ENCODE assay signal across 8 cellular contexts in genomic region chr11:86182976-86183584, GRCh38.
DNase-seq lines count a peak whose midpoint lies in the region; ATAC-seq and TF ChIP-seq lines count a peak whose summit lies in the region.

No MANE protein-coding gene starts in this region.

- H4K20me1 ChIP-seq in KMS-11 (ENCODE audit: insufficient read depth): no peaks in the 10 kb centered on the region

- H3K4me3 ChIP-seq in KMS-11 (IDR thresholded peaks at IDR 0.05; ENCODE audit: insufficient read depth, low read depth, low read length): peak overlapping the region; percentile 39
- H3K4me3 ChIP-seq in MG63: no peak overlapping the region

- peak overlapping the region; percentile 62 for H3K4me2 ChIP-seq in KMS-11

- no peaks in the 10 kb centered on the region for H3K36me3 Mint-ChIP-seq in activated T-cell treated with anti-CD3 and anti-CD28 coated beads, Interleukin-2, amount 50 U/mL, for 4 hours (ENCODE audit: insufficient read depth)

- H3K4me3 Mint-ChIP-seq in activated T-cell treated with anti-CD3 and anti-CD28 coated beads, Interleukin-2, amount 50 U/mL, for 4 hours: no peak overlapping the region

- no peaks in the 10 kb centered on the region for H3K27me3 Mint-ChIP-seq in activated T-cell treated with anti-CD3 and anti-CD28 coated beads, Interleukin-2, amount 50 U/mL, for 4 hours (ENCODE audit: low read depth)

- H3K4me1 Mint-ChIP-seq in activated T-cell treated with anti-CD3 and anti-CD28 coated beads, Interleukin-2, amount 50 U/mL, for 4 hours (ENCODE audit: low read depth): peaks cover 10% of the 10 kb centered on the region

- peak; percentile 63 for ATAC-seq in GM21576 (IDR thresholded peaks at IDR 0.05; ENCODE audit: unreplicated experiment)
- peak; percentile 81 for ATAC-seq in activated T-cell treated with anti-CD3 and anti-CD28 coated beads, Interleukin-2, amount 50 U/mL, for 4 hours

- no peak for TF ChIP-seq CTCF in KMS-11 (conservative IDR thresholded peaks at IDR 0.05; ENCODE audit: low read depth, low read length)

- no peaks in the 10 kb centered on the region for H3K36me3 ChIP-seq in KMS-11 (ENCODE audit: insufficient read depth)
- H3K36me3 ChIP-seq in MG63: no peaks in the 10 kb centered on the region

- H3K9me3 Mint-ChIP-seq in activated T-cell treated with anti-CD3 and anti-CD28 coated beads, Interleukin-2, amount 50 U/mL, for 4 hours: no peaks in the 10 kb centered on the region

- H2AFZ ChIP-seq in KMS-11 (ENCODE audit: low read depth): peak overlapping the region; percentile 65

- H3K79me2 ChIP-seq in KMS-11 (ENCODE audit: insufficient read depth, low read depth): no peaks in the 10 kb centered on the region

- H3K27me3 ChIP-seq in KMS-11 (ENCODE audit: insufficient read depth, low read depth): no peaks in the 10 kb centered on the region
- no peaks in the 10 kb centered on the region for H3K27me3 ChIP-seq in MG63

- H3K9ac ChIP-seq in KMS-11: peak overlapping the region; percentile 58

- H3K27ac ChIP-seq in KMS-11: peak overlapping the region; percentile 86

- DNase-seq in GF-D8 (lab: John Stamatoyannopoulos, UW): peak; percentile 11
- DNase-seq in activated T-cell treated with anti-CD3 and anti-CD28 coated beads, Interleukin-2, amount 50 U/mL, for 4 hours: peak; percentile 34
- peak; percentile 42 for DNase-seq in stimulated activated CD4-positive, alpha-beta T cell treated with anti-CD3 and anti-CD28 coated beads, Interleukin-12 subunit alpha, Interleukin-12 subunit beta, amount 100 ng/mL, for 4 hours
- DNase-seq in MG63: no peak
- DNase-seq in DMS153 treated with DMSO at 0.1 percent for 48 hours (lab: John Stamatoyannopoulos, UW; ENCODE audit: unreplicated experiment): no peak
- no peak for DNase-seq in NCI-H1436 (lab: John Stamatoyannopoulos, UW)

- H3K9me3 ChIP-seq in MG63: 0 out of 2 replicates have a peak, but pooled peaks cover 2% of the 10 kb centered on the region

- peaks cover 57% of the 10 kb centered on the region for H3K4me1 ChIP-seq in KMS-11 (ENCODE audit: low read depth, poor library complexity, severe bottlenecking)

Comparison
In these comparisons a context has a peak if more than half of its experiments do, and no peak if none do; other contexts are left out.
1. DNase-seq: peak in GF-D8 (single experiment), activated T-cell treated with anti-CD3 and anti-CD28 coated beads, Interleukin-2, amount 50 U/mL, for 4 hours (single experiment) and stimulated activated CD4-positive, alpha-beta T cell treated with anti-CD3 and anti-CD28 coated beads, Interleukin-12 subunit alpha, Interleukin-12 subunit beta, amount 100 ng/mL, for 4 hours (single experiment); none in MG63 (single experiment), DMS153 treated with DMSO at 0.1 percent for 48 hours (single experiment) and NCI-H1436 (single experiment).